ENCODE assay signal across 11 cellular contexts in genomic region chr16:46757339-46758050, GRCh38. TPM values are rescaled to one million over a fixed set of nuclear protein-coding genes. Genes with fewer than 3 reads are reported as not detected.
DNase-seq lines count a peak whose midpoint lies in the region; ATAC-seq and TF ChIP-seq lines count a peak whose summit lies in the region.
"Had no signal": no experiment of that assay in that cellular context is flagged by ENCODE, and none has a peak within 500 bp of the region (broad histone marks: within the 10 kb centered on the region; RNA-seq: fewer than 3 reads in every experiment).

No MANE protein-coding gene starts in this region.

- TF ChIP-seq CTCF in PC-3 (conservative IDR thresholded peaks at IDR 0.05; ENCODE audit: low read depth, low read length) (no peak), heart right ventricle (IDR thresholded peaks at IDR 0.05) (peak in 5 of 9 donors; percentile 11 to 54 (median 52)), smooth muscle cell (IDR thresholded peaks at IDR 0.05; ENCODE audit: borderline replicate concordance, insufficient read depth, poor library complexity, severe bottlenecking) (no peak)

- ATAC-seq in PC-3: no peak; the same call in 1 of the 2 replicates
- peak; percentile 82 to 91 (median 88) for ATAC-seq in heart right ventricle

- intact Hi-C loops in PC-3 (cut with micrococcal nuclease) (no loop called here), heart right ventricle (cut with DNase I) (loop anchor here in 3 of 10 donors (1.0 to 5.0 kb wide), 3 partner anchors 9 to 45 kb away; partner anchors contain the start of gene MYLK3 (in 2 of the 3))

- H2AFZ ChIP-seq in PC-3 (ENCODE audit: low read length) (no peak overlapping the region), smooth muscle cell (ENCODE audit: low read depth) (peak overlapping the region; percentile 24)

- no peaks in the 10 kb centered on the region for H3K9me3 ChIP-seq in PC-3 (ENCODE audit: low read length)
- no peaks in the 10 kb centered on the region for H3K9me3 ChIP-seq in heart right ventricle
- H3K9me3 ChIP-seq in smooth muscle cell (replicated peaks; ENCODE audit: low read depth): no peaks in the 10 kb centered on the region

- H3K4me2 ChIP-seq in PC-3 (ENCODE audit: low read length) (no peak overlapping the region), smooth muscle cell (peak overlapping the region; percentile 25)

- H3K4me3 ChIP-seq in PC-3 (ENCODE audit: low read length): no peak overlapping the region
- H3K4me3 ChIP-seq in heart right ventricle: peak overlapping the region in 6 of 10 donors; percentile 3 to 37 (median 26)
- no peak overlapping the region for H3K4me3 ChIP-seq in smooth muscle cell

- H3K79me2 ChIP-seq in PC-3 (ENCODE audit: low read length) (no peaks in the 10 kb centered on the region), smooth muscle cell (ENCODE audit: low read depth) (no peaks in the 10 kb centered on the region)

- H3K9ac ChIP-seq in PC-3 (ENCODE audit: low read length) (no peak overlapping the region), smooth muscle cell (ENCODE audit: low read depth) (no peak overlapping the region)

- 15 to 18% methylated on average over 21 of the region's 21 CpGs for WGBS in heart right ventricle, 2 donors
- 48% methylated on average over 21 of the region's 21 CpGs for WGBS in smooth muscle cell (ENCODE audit: low lambda C conversion rate)

- H4K20me1 ChIP-seq in PC-3 (ENCODE audit: low read length): no peaks in the 10 kb centered on the region
- H4K20me1 ChIP-seq in smooth muscle cell (ENCODE audit: low read depth): no peaks in the 10 kb centered on the region

- H3K36me3 ChIP-seq in PC-3 (ENCODE audit: low read depth, low read length): no peaks in the 10 kb centered on the region
- no peaks in the 10 kb centered on the region for H3K36me3 ChIP-seq in heart right ventricle
- H3K36me3 ChIP-seq in smooth muscle cell (ENCODE audit: low read depth): no peaks in the 10 kb centered on the region

- H3K27ac ChIP-seq in PC-3 (ENCODE audit: low read length) (no peak overlapping the region), heart right ventricle (peak overlapping the region; percentile 53 to 91 (median 86)), smooth muscle cell (ENCODE audit: low read depth) (no peak overlapping the region)

- peak; percentile 12 for DNase-seq in HT1080 (ENCODE audit: low read depth)
- DNase-seq in PC-3: peak; percentile 4
- peak; percentile 78 to 87 for DNase-seq in heart right ventricle
- DNase-seq in smooth muscle cell (lab: John Stamatoyannopoulos, UW; ENCODE audit: unreplicated experiment): no peak
- no peak for DNase-seq in RKO (ENCODE audit: low spot score)
- DNase-seq in NCI-H2227 (lab: John Stamatoyannopoulos, UW; ENCODE audit: unreplicated experiment): no peak
- DNase-seq in inferior parietal cortex (ENCODE audit: extremely low spot score): no peak
- DNase-seq: activated B cell treated with CpG ODN at 0.5 μM for 24 hours; GDM1; GOT3; stimulated activated naive CD4-positive, alpha-beta T cell had no signal

- no peaks in the 10 kb centered on the region for H3K9me2 ChIP-seq in PC-3 (replicated peaks; ENCODE audit: low read length)

- no TSS peak for BruUV-seq in PC-3 (replicated peaks; lab: Mats Ljungman, UMichigan)

- H3K4me1 ChIP-seq in PC-3 (ENCODE audit: insufficient read depth, low read length) (no peaks in the 10 kb centered on the region), heart right ventricle (peaks cover 0 to 62% (median 12%) of the 10 kb centered on the region in 9 donors), smooth muscle cell (ENCODE audit: low read depth) (peaks cover 6% of the 10 kb centered on the region)

- CTCF ChIA-PET in PC-3 (lab: Charles Lee): no interaction called here

- H3F3A ChIP-seq in PC-3 (ENCODE audit: low read length, unreplicated experiment) (no peaks in the 10 kb centered on the region), smooth muscle cell (ENCODE audit: low read depth) (no peaks in the 10 kb centered on the region)

- POLR2A ChIA-PET in PC-3 (lab: Charles Lee; ENCODE audit: unreplicated experiment): no interaction called here

- H3K27me3 ChIP-seq in PC-3 (ENCODE audit: low read length): no peaks in the 10 kb centered on the region
- peaks cover 0 to 16% (median 0%) of the 10 kb centered on the region in 7 donors for H3K27me3 ChIP-seq in heart right ventricle
- no peaks in the 10 kb centered on the region for H3K27me3 ChIP-seq in smooth muscle cell (ENCODE audit: low read depth)

RNA-seq across cellular contexts. Expression of gene MYLK3, which starts 9.4 kb away (rescaled TPM):
- 0.17 and 0.19 TPM in 2 replicates for total RNA-seq in HT1080 (2014; rRNA removed; shearing (Covaris generic))
- 0.09 and 0.11 TPM in 2 replicates for polyA plus RNA-seq in HT1080 (2015; cell fraction: cytosol; rRNA removed)
- 0.07 and 0.22 TPM in 2 replicates for polyA plus RNA-seq in HT1080 (2015; cell fraction: nucleus; rRNA removed)
- total RNA-seq in PC-3 (2014; rRNA removed) (under 0.01 TPM in 1 of 2 replicates, not detected in the other), heart right ventricle (100 to 1,000 TPM; 220 to 458 (median 262) TPM), smooth muscle cell (0.13 and 0.22 TPM in 2 replicates)
- polyA plus RNA-seq in heart right ventricle (10 to 100 TPM; 63.5 to 69.5 TPM), smooth muscle cell (0.06 and 0.33 TPM in 2 replicates)

Comparison
In these comparisons a context has a peak if more than half of its experiments do, and no peak if none do; other contexts are left out.
1. DNase-seq: peak in HT1080 (single experiment), PC-3 (single experiment) and heart right ventricle (2 of 2); none in smooth muscle cell (single experiment), RKO (single experiment), NCI-H2227 (single experiment) and inferior parietal cortex (single experiment).
2. H3K27ac ChIP-seq: peak in heart right ventricle (10 of 10); none in PC-3 (single experiment) and smooth muscle cell (single experiment).
3. H3K4me3 ChIP-seq: peak in heart right ventricle (6 of 10); none in PC-3 (single experiment) and smooth muscle cell (single experiment).
4. CTCF ChIP-seq: peak in heart right ventricle (5 of 9); none in PC-3 (single experiment) and smooth muscle cell (single experiment).
5. RNA of gene MYLK3, which starts 9.4 kb away (total RNA-seq): 220 to 458 TPM in heart right ventricle; 0.13 to 0.22 TPM in smooth muscle cell, 0.17 to 0.19 TPM in HT1080 and under 0.01 TPM in PC-3; every median in the first group is over 100 times any median in the second.